In the genomic region with DNA sequence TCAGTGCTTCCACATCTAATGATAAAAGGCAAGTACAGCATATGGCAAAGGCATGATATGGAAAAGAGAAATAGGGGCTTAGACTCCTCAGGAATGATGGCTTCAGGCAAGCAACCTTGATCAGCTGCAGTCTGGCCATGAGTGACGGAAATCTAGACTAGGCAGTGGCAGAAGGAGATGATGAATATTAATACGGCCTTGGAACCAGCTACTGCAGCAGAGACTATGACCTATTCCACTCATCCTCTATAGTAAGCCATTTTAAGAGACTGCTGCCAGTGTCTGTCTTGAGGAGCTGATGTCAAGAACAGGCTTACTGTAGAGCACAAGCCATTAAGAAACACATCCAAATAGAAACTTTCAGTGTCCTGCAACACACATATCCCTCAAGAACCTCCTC, we compare ENCODE assay signal across 1 cellular context.
TF ChIP-seq lines count a peak whose summit lies in the region.

No MANE protein-coding gene starts in this region.

TF ChIP-seq in HepG2, 621 proteins besides CTCF, POLR2A, EP300 and RAD21:
- TF ChIP-seq ZSCAN9 (CRISPR knock-in tag; IDR thresholded peaks at IDR 0.05; ENCODE audit: borderline replicate concordance) (no peak), ZNF430 (CRISPR knock-in tag; IDR thresholded peaks at IDR 0.05) (0 out of 2 replicates have a peak, but pooled peaks have one; percentile 2)
